Comparison of ENCODE assay signal across 8 cellular contexts in the genomic region with DNA sequence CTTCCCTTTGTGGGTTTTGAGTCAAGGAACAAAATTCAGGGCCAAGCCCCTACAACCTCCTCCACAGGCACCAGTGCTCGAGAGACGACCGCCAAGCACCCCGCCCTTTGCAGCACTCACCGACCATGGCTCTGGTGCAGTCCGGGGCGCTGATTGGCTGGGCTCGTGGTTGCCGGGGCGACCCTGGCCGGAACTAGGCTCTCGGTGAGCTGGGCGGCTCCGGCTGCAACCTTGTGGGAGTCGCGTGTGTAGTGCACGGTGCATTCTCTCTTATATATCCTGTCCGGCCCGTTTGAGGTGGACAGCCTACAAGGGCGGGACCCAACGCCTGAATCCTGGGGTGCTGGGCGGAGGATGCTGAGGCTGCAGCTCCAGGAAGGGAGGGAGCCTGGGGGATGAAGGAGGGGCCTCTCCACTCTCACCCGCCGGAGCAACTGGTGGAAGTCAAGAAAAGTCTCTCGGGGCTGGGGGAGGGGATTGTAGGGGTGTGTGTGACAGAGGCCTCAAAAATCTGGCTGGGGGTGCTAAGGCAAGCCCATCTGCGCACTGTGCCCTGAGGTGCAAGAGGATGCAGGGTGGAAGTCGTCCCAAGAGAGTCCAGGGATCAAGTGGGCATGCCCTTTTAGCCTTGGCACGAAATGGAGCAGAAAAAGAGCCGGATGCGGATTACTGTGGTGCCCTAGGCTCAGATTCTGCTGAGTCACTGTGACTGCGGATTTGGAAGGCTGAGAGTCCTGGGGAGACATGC. TPM values are rescaled to one million over a fixed set of nuclear protein-coding genes. Genes with fewer than 3 reads are reported as not detected.
A peak's percentile ranks its signal among the peaks of the same experiment; 100 is the strongest.
DNase-seq lines count a peak whose midpoint lies in the region; ATAC-seq, FAIRE-seq and TF ChIP-seq lines count a peak whose summit lies in the region.

NQO1 (minus strand) TSS at position 248 of the 748 bp plus-strand sequence; CDS start at position 127, 121 bp downstream.

- peaks cover 62% of the 10 kb centered on the region for H3K79me2 ChIP-seq in ACC112 (ENCODE audit: control insufficient read depth, insufficient read depth, low read length, unreplicated experiment)
- H3K79me2 ChIP-seq in keratinocyte (ENCODE audit: control insufficient read depth, insufficient read depth, low read length) = peaks cover 25% of the 10 kb centered on the region

- peak within 1 kb of the TSS; percentile 81 for H3K4me2 ChIP-seq in keratinocyte (ENCODE audit: control insufficient read depth, extremely low read depth, insufficient read depth, low read depth, low read length)

- H3K9me1 ChIP-seq in keratinocyte (ENCODE audit: control insufficient read depth, extremely low read depth, insufficient read depth, low read length) = no peaks in the 10 kb centered on the region

- peak; percentile 34 for FAIRE-seq in keratinocyte (lab: Jason Lieb, UNC)

- H3K27ac ChIP-seq in ACC112 (ENCODE audit: low read depth, low read length) (peak within 1 kb of the TSS; percentile 96), keratinocyte (ENCODE audit: control insufficient read depth, insufficient read depth, low read length) (peak within 1 kb of the TSS; percentile 78)

- no peaks in the 10 kb centered on the region for H3K27me3 ChIP-seq in ACC112 (ENCODE audit: insufficient read depth, low read length)
- no peaks in the 10 kb centered on the region for H3K27me3 ChIP-seq in keratinocyte (ENCODE audit: control insufficient read depth, extremely low read depth, insufficient read depth, low read length)

- peak within 1 kb of the TSS; percentile 87 for H3K4me3 ChIP-seq in ACC112 (ENCODE audit: low read depth, low read length)
- peak within 1 kb of the TSS; percentile 43 to 80 (median 78) for H3K4me3 ChIP-seq in keratinocyte (ENCODE audit: control insufficient read depth in 2 of 3, extremely low read depth in 1 of 3, insufficient read depth in 2 of 3, low read depth in 1 of 3, low read length in 3 of 3)

- H3K4me1 ChIP-seq in ACC112 (ENCODE audit: control insufficient read depth, insufficient read depth, low read length, unreplicated experiment) (peaks cover 19% of the 10 kb centered on the region), keratinocyte (ENCODE audit: control insufficient read depth, extremely low read depth, insufficient read depth, low read length) (peaks cover 27% of the 10 kb centered on the region)

- no peak for TF ChIP-seq CTCF in keratinocyte (optimal IDR thresholded peaks at IDR 0.05 in 1 of 3, IDR thresholded peaks at IDR 0.05 in 1 of 3, conservative IDR thresholded peaks at IDR 0.05 in 1 of 3; ENCODE audit: extremely low read depth in 1 of 3, insufficient read depth in 2 of 3, low read length in 3 of 3)

- peak within 1 kb of the TSS; percentile 70 for H3K9ac ChIP-seq in keratinocyte (ENCODE audit: control insufficient read depth, extremely low read depth, insufficient read depth, low read length)

- dilution Hi-C loops in keratinocyte (cut with MboI; ENCODE audit: extremely low pct_ligation_motif_present, low sequenced_read_pairs) = no loop called here

- peak; percentile 89 for ATAC-seq in GM18861 (IDR thresholded peaks at IDR 0.05; ENCODE audit: unreplicated experiment)
- ATAC-seq in HG03103 (IDR thresholded peaks at IDR 0.05; ENCODE audit: low read depth, unreplicated experiment) = peak; percentile 97
- peak; percentile 99 for ATAC-seq in activated CD4-positive, CD25-positive, alpha-beta regulatory T cell treated with anti-CD3 and anti-CD28 coated beads, Interleukin-2, amount 50 U/mL, for 24 hours

- DNase-seq in NCI-H2196 (lab: John Stamatoyannopoulos, UW; ENCODE audit: unreplicated experiment) (peak; percentile 79), cerebellar cortex (ENCODE audit: low spot score) (peak; percentile 96), keratinocyte (ENCODE audit: low read depth, low spot score) (peak; percentile 89)
- peak; percentile 66 to 81 for DNase-seq in stimulated activated CD4-positive, alpha-beta T cell treated with anti-CD3 and anti-CD28 coated beads, Interleukin-15, amount 100 ng/mL, for 1 hour (ENCODE audit: low read depth in 1 of 2, low spot score in 1 of 2)

- no peaks in the 10 kb centered on the region for H3K9me3 ChIP-seq in keratinocyte (ENCODE audit: control insufficient read depth, low read depth, low read length)

- peaks cover 9% of the 10 kb centered on the region; the same call in 1 of the 2 replicates for H3K36me3 ChIP-seq in ACC112 (ENCODE audit: insufficient read depth, low read length)
- H3K36me3 ChIP-seq in keratinocyte (ENCODE audit: control insufficient read depth in 2 of 2, extremely low read depth in 1 of 2, insufficient read depth in 2 of 2, low read length in 2 of 2) = peaks cover under 1 to 2% of the 10 kb centered on the region in 2 experiments

- H2AFZ ChIP-seq in ACC112 (ENCODE audit: low read length, unreplicated experiment) = peak within 1 kb of the TSS; percentile 43
- H2AFZ ChIP-seq in keratinocyte (ENCODE audit: control insufficient read depth, low read length) = peak within 1 kb of the TSS; percentile 77

- H4K20me1 ChIP-seq in keratinocyte (ENCODE audit: control insufficient read depth, extremely low read depth, insufficient read depth, low read length) = no peaks in the 10 kb centered on the region

RNA-seq across cellular contexts. Expression of gene NQO1, which starts in this region (rescaled TPM):
- polyA plus RNA-seq in keratinocyte = 92.6 to 166 TPM (median 149 TPM) in 3 replicates
- polyA plus RNA-seq in keratinocyte (2011; ENCODE audit: low read depth) = 26.9 TPM
- polyA plus RNA-seq in keratinocyte (2011; cell fraction: cytosol; rRNA removed) = 104 and 154 TPM in 2 replicates
- 58.9 and 72.4 TPM in 2 replicates for polyA plus RNA-seq in keratinocyte (2011; cell fraction: nucleus; rRNA removed)
- 30.4 and 143 TPM in 2 replicates for polyA plus RNA-seq in keratinocyte (2012; ENCODE audit: low replicate concordance)
- 63.0 to 77.3 TPM (median 66.5 TPM) in 3 replicates for polyA minus RNA-seq in keratinocyte
- 73.3 TPM for polyA minus RNA-seq in keratinocyte (2011; cell fraction: cytosol; rRNA and poly(A)+ RNA removed)
- 20.2 and 26.8 TPM in 2 replicates for polyA minus RNA-seq in keratinocyte (2011; cell fraction: nucleus; rRNA and poly(A)+ RNA removed)

Comparison
In these comparisons a context has a peak if more than half of its experiments do, and no peak if none do; other contexts are left out.
1. Peak in every context shown above with its lines: DNase-seq, ATAC-seq, H3K4me3 ChIP-seq and H3K27ac ChIP-seq.